ENCODE assay signal across 9 cellular contexts in the genomic region with DNA sequence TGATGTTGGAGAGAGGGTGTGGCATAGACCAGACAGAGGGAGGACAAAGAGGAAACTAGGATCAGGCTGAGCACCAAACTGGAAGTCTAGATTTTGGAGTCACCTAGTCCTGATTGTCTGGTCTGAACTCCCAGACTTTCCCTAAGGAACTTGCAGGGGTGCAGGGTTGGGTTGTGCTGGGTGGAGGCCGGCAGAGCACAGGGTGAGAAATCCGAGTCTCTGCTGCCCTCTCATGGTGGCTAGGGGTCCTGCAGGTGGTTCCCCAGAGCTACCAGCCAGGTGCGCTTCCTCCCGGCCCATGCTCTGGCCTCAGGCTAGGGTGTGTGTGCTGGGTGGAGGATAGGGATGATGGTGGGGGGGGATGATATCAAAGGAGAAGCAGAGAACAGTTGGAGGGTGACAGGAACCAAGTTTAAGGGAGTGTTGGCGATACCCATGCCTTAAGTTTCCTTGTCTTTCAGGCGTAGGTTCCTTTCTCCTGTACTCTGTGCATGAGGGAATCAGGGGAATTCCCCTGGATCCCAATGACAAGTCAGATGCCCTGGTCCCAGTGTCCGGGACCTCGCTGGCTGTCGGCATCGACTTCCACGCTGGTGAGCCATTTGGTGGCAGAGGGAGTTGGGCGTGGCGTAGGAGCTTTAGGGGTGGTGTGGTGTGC. TPM values are rescaled to one million over a fixed set of nuclear protein-coding genes. Genes with fewer than 3 reads are reported as not detected.
A peak's percentile ranks its signal among the peaks of the same experiment; 100 is the strongest.
DNase-seq lines count a peak whose midpoint lies in the region; ATAC-seq and TF ChIP-seq lines count a peak whose summit lies in the region.
"Had no signal": no experiment of that assay in that cellular context is flagged by ENCODE, and none has a peak within 500 bp of the region (broad histone marks: within the 10 kb centered on the region; RNA-seq: fewer than 3 reads in every experiment).

No MANE protein-coding gene starts in this region.

- H3K27me3 ChIP-seq in HL-60 (ENCODE audit: insufficient read depth, poor library complexity, severe bottlenecking), result peaks cover 8% of the 10 kb centered on the region

- H3K4me3 ChIP-seq in HL-60 (replicated peaks; ENCODE audit: insufficient read depth, low read length), result no peak overlapping the region
- H3K4me3 ChIP-seq in epithelial cell of proximal tubule (ENCODE audit: low read depth, low read length), result no peak overlapping the region

- no peaks in the 10 kb centered on the region for H3K9me3 Mint-ChIP-seq in natural killer cell

- no peak overlapping the region for H3K27ac ChIP-seq in HL-60 (replicated peaks)

- peaks cover 0 to 7% of the 10 kb centered on the region in 2 donors for H3K4me1 Mint-ChIP-seq in natural killer cell

- H3K27me3 Mint-ChIP-seq in natural killer cell (ENCODE audit: low read depth in 2 of 2), result no peaks in the 10 kb centered on the region

- peak; percentile 77 for DNase-seq in COLO668 (lab: John Stamatoyannopoulos, UW; ENCODE audit: unreplicated experiment)
- DNase-seq in HL-60 (ENCODE audit: low read depth in 1 of 2, low spot score in 1 of 2), result peak; percentile 59 to 62
- peak; percentile 59 for DNase-seq in NOMO-1 treated with DMSO at 0.1 percent for 48 hours (lab: John Stamatoyannopoulos, UW; ENCODE audit: unreplicated experiment)
- peak; percentile 26 for DNase-seq in activated CD8-positive, alpha-beta memory T cell treated with anti-CD3 and anti-CD28 coated beads, Interleukin-2, amount 50 U/mL, for 1 hour (ENCODE audit: extremely low read depth)
- DNase-seq in epithelial cell of proximal tubule (ENCODE audit: low read depth), result no peak
- DNase-seq in natural killer cell, result peak; percentile 78
- peak; percentile 86 for DNase-seq in stimulated activated naive CD8-positive, alpha-beta T cell treated with anti-CD3 and anti-CD28 coated beads, Interleukin-15, Interleukin-2, amounts not matched to agents 100 U/mL and 50 U/mL, for 24 hours

- peak overlapping the region in 1 of 2 donors; percentile 58 for H3K27ac Mint-ChIP-seq in natural killer cell

- TF ChIP-seq CTCF in HL-60 (IDR thresholded peaks at IDR 0.05; ENCODE audit: insufficient read depth, low read length), result peak; percentile 91
- peak; percentile 94 for TF ChIP-seq CTCF in epithelial cell of proximal tubule (conservative IDR thresholded peaks at IDR 0.05; ENCODE audit: low read depth, low read length)
- TF ChIP-seq CTCF in natural killer cell (IDR thresholded peaks at IDR 0.05), result peak; percentile 85

- no peaks in the 10 kb centered on the region for H3K36me3 Mint-ChIP-seq in natural killer cell

- intact Hi-C loops in natural killer cell (cut with micrococcal nuclease), result loop anchor here (1.0 to 10.0 kb wide), 3 partner anchors 59 to 428 kb away; a partner anchor contains a TSS

- H3K4me3 Mint-ChIP-seq in natural killer cell, result no peak overlapping the region

- ATAC-seq in GM19467 (IDR thresholded peaks at IDR 0.05; ENCODE audit: unreplicated experiment) (peak; percentile 78), natural killer cell (peak; percentile 87 to 100 (median 98))
- peak; percentile 82 for ATAC-seq in stimulated activated naive CD8-positive, alpha-beta T cell treated with anti-CD3 and anti-CD28 coated beads, Interleukin-15, Interleukin-2, amounts not matched to agents 100 U/mL and 50 U/mL, for 24 hours

RNA-seq across cellular contexts. Expression of a gene that starts 33.5 kb away (rescaled TPM):
- total RNA-seq in epithelial cell of proximal tubule, result not detected in 2 replicates
- total RNA-seq in natural killer cell, result under 1 TPM in 1 of 3 donors, not detected in 2; 0.82 TPM

RNA-seq across cellular contexts. Expression of a gene that starts 35.6 kb away (rescaled TPM):
- not detected in 2 replicates for total RNA-seq in epithelial cell of proximal tubule
- total RNA-seq in natural killer cell, result not detected
- total RNA-seq: T-helper 2 cell treated with Interferon-gamma antibody and Interleukin-4, amounts not matched to agents 100 ng/mL and 5 ng/mL, for 36 hours had no signal

RNA-seq across cellular contexts. Expression of a gene that starts 46.5 kb away (rescaled TPM):
- 118 and 258 TPM in 2 replicates for total RNA-seq in epithelial cell of proximal tubule
- total RNA-seq in natural killer cell, result 10 to 100 TPM; 28.6 to 39.3 (median 34.9) TPM

RNA-seq across cellular contexts. Expression of a gene that starts 54.8 kb away (rescaled TPM):
- 0.72 and 8.9 TPM in 2 replicates for total RNA-seq in epithelial cell of proximal tubule
- 10 to 100 TPM in 1 of 3 donors, 1 to 10 TPM in 2; 6.7 to 13.1 (median 9.5) TPM for total RNA-seq in natural killer cell
